Comparison of ENCODE assay signal across 17 cellular contexts in the genomic region with DNA sequence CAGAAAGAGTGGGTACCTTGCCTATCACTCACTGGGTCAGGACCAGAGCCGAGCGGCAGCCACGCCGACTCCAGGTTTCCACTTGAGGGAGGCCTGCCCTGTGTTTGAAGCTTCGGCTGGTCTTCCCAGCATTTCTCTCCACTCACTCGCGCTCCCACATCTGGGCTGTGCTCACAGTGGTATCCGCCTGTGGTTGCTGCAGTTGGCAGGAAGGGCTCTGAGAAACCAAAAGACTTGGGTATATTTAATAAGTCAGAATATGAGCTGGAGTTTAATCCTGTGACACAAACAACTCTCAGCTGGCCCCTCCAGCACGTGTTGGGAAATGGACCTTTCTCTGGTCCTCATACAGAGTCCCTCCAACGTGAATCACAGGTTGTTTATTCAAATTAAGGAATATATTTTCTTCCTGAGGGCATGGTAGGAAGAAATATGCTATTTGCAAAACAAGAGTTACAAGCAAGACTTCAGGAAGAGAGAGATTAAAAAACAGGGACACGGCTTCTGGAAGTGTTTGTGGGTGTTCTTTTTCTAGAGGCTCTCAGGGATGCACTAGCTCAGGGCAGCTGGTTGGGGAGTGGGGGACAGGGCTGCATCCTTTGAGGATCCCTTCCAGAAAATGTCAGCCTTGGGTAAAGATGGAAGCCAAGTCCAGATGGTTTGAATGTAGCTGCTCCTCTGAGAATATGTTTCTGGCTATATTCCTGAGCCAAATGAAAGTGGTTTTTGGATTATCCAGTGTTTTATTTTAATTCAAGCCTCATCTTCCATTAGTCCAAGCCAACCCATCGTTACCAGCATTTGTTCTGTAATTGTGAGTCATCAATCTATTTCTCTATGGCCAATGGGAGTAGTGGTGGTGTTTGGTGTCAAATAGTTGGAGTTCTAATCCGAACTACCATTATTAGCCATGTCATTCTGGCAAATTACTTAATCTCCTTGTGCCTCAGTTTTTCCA.
DNase-seq lines count a peak whose midpoint lies in the region; ATAC-seq and TF ChIP-seq lines count a peak whose summit lies in the region.
"Had no signal": no experiment of that assay in that cellular context is flagged by ENCODE, and none has a peak within 500 bp of the region (broad histone marks: within the 10 kb centered on the region; RNA-seq: fewer than 3 reads in every experiment).

No MANE protein-coding gene starts in this region.

- peaks cover 10% of the 10 kb centered on the region for H3K9me3 ChIP-seq in left ventricle myocardium inferior (replicated peaks)
- H3K9me3 ChIP-seq: prostate gland had no signal

- H3K27ac ChIP-seq in left ventricle myocardium inferior (replicated peaks), result peak overlapping the region; percentile 42
- H3K27ac ChIP-seq: C4-2B, prostate gland had no signal

- H3K27me3 Mint-ChIP-seq in activated naive CD8-positive, alpha-beta T cell treated with anti-CD3 and anti-CD28 coated beads for 36 hours, result peaks cover 3% of the 10 kb centered on the region

- no peaks in the 10 kb centered on the region for H3K36me3 ChIP-seq in left ventricle myocardium inferior
- H3K36me3 ChIP-seq: prostate gland had no signal

- no peaks in the 10 kb centered on the region for H3K4me1 Mint-ChIP-seq in activated naive CD8-positive, alpha-beta T cell treated with anti-CD3 and anti-CD28 coated beads for 36 hours
- H3K4me1 Mint-ChIP-seq: activated naive CD8-positive, alpha-beta T cell treated with anti-CD3 and anti-CD28 coated beads, Interleukin-2, amount 10 ng/mL, durations not matched to agents 7 days and 5 days had no signal

- H3K9me3 Mint-ChIP-seq in activated naive CD8-positive, alpha-beta T cell treated with anti-CD3 and anti-CD28 coated beads for 36 hours, result peaks cover 6% of the 10 kb centered on the region

- no peaks in the 10 kb centered on the region for H3K27me3 ChIP-seq in left ventricle myocardium inferior (ENCODE audit: low read depth)

- no peak overlapping the region for H3K4me3 Mint-ChIP-seq in activated naive CD8-positive, alpha-beta T cell treated with anti-CD3 and anti-CD28 coated beads for 36 hours
- H3K4me3 Mint-ChIP-seq: activated CD8-positive, alpha-beta T cell treated with anti-CD3 and anti-CD28 coated beads, Interleukin-2, amount 10 ng/mL, durations not matched to agents 7 days and 5 days; activated naive CD8-positive, alpha-beta T cell treated with anti-CD3 and anti-CD28 coated beads, Interleukin-2, amount 10 ng/mL, durations not matched to agents 7 days and 5 days; activated T-cell treated with anti-CD3 and anti-CD28 coated beads, Interleukin-2, amount 50 U/mL, for 72 hours; naive thymus-derived CD4-positive, alpha-beta T cell; T-helper 1 cell treated with Interleukin-12 subunit alpha and Interleukin-12 subunit beta and Interleukin-4 antibody, amounts not matched to agents 30 μg/mL and 1 μg/mL, for 36 hours had no signal

- H3K4me3 ChIP-seq in astrocyte of the spinal cord (ENCODE audit: low read depth, low read length), result no peak overlapping the region
- no peak overlapping the region for H3K4me3 ChIP-seq in left ventricle myocardium inferior
- H3K4me3 ChIP-seq: prostate gland had no signal

- ATAC-seq in HG02798 (IDR thresholded peaks at IDR 0.05; ENCODE audit: poor library complexity, unreplicated experiment), result no peak
- ATAC-seq: activated CD8-positive, alpha-beta T cell treated with anti-CD3 and anti-CD28 coated beads, Interleukin-2, amount 10 ng/mL, durations not matched to agents 7 days and 5 days; activated T-cell treated with anti-CD3 and anti-CD28 coated beads, Interleukin-2, amount 50 U/mL, for 72 hours; naive thymus-derived CD4-positive, alpha-beta T cell had no signal

- H3K4me1 ChIP-seq in left ventricle myocardium inferior, result no peaks in the 10 kb centered on the region
- H3K4me1 ChIP-seq: prostate gland had no signal

- no peaks in the 10 kb centered on the region for H3K36me3 Mint-ChIP-seq in activated naive CD8-positive, alpha-beta T cell treated with anti-CD3 and anti-CD28 coated beads for 36 hours

- TF ChIP-seq CTCF in astrocyte of the spinal cord (IDR thresholded peaks at IDR 0.05; ENCODE audit: low read depth, low read length) (no peak), left ventricle myocardium inferior (IDR thresholded peaks at IDR 0.05; ENCODE audit: borderline replicate concordance) (no peak)

- in situ Hi-C loops in astrocyte of the spinal cord (cut with HindIII; ENCODE audit: low sequenced_read_pairs), result no loop called here

- intact Hi-C loops in left ventricle myocardium inferior (cut with micrococcal nuclease), result no loop called here

- no peak overlapping the region for H3K27ac Mint-ChIP-seq in activated naive CD8-positive, alpha-beta T cell treated with anti-CD3 and anti-CD28 coated beads for 36 hours
- H3K27ac Mint-ChIP-seq: activated CD8-positive, alpha-beta T cell treated with anti-CD3 and anti-CD28 coated beads, Interleukin-2, amount 10 ng/mL, durations not matched to agents 7 days and 5 days; activated naive CD8-positive, alpha-beta T cell treated with anti-CD3 and anti-CD28 coated beads, Interleukin-2, amount 10 ng/mL, durations not matched to agents 7 days and 5 days; activated T-cell treated with anti-CD3 and anti-CD28 coated beads, Interleukin-2, amount 50 U/mL, for 72 hours; naive thymus-derived CD4-positive, alpha-beta T cell; T-helper 1 cell treated with Interleukin-12 subunit alpha and Interleukin-12 subunit beta and Interleukin-4 antibody, amounts not matched to agents 30 μg/mL and 1 μg/mL, for 36 hours had no signal

- peak; percentile 44 for DNase-seq in H4 (ENCODE audit: low spot score)
- peak; percentile 40 for DNase-seq in astrocyte of the spinal cord (ENCODE audit: low read depth, low spot score)
- DNase-seq in left ventricle myocardium inferior, result no peak
- no peak for DNase-seq in midbrain (lab: John Stamatoyannopoulos, UW)
- no peak for DNase-seq in activated naive CD8-positive, alpha-beta T cell treated with anti-CD3 and anti-CD28 coated beads for 36 hours
- no peak for DNase-seq in effector CD8-positive, alpha-beta T cell (lab: John Stamatoyannopoulos, UW)
- DNase-seq: activated CD8-positive, alpha-beta T cell treated with anti-CD3 and anti-CD28 coated beads, Interleukin-2, amount 10 ng/mL, durations not matched to agents 7 days and 5 days; activated naive CD8-positive, alpha-beta T cell treated with anti-CD3 and anti-CD28 coated beads, Interleukin-2, amount 10 ng/mL, durations not matched to agents 7 days and 5 days; activated T-cell treated with anti-CD3 and anti-CD28 coated beads, Interleukin-2, amount 50 U/mL, for 72 hours; DMS 273 treated with DMSO at 0.1 percent for 48 hours; naive thymus-derived CD4-positive, alpha-beta T cell; NCI-H187; SHP77 treated with DMSO at 0.1 percent for 48 hours had no signal

Comparison
In these comparisons a context has a peak if more than half of its experiments do, and no peak if none do; other contexts are left out.
1. DNase-seq: peak in H4 (single experiment) and astrocyte of the spinal cord (single experiment); none in left ventricle myocardium inferior (single experiment), midbrain (single experiment), activated naive CD8-positive, alpha-beta T cell treated with anti-CD3 and anti-CD28 coated beads for 36 hours (single experiment) and effector CD8-positive, alpha-beta T cell (single experiment).